In the genomic region with DNA sequence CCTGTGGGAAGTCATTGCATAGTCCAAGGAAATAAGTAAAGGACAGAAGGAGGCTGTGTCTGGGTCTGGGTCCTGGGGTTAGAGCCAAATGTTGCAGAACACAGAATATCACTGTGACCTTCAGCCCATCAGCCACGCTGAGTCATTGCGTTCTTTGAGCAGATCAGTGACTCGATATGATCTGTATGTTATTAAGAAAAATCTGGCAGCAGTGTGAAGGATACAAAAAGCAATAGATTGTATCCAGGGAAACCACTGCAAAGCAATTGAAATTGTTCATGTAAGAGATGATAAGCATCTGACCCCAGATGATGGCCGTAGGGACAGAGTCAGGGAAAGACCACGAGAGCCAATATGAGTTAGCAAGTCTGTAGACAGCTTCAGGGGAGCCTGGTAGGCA, we compare ENCODE assay signal across 24 cellular contexts.
DNase-seq lines count a peak whose midpoint lies in the region; ATAC-seq, FAIRE-seq and TF ChIP-seq lines count a peak whose summit lies in the region.
"Had no signal": no experiment of that assay in that cellular context is flagged by ENCODE, and none has a peak within 500 bp of the region (broad histone marks: within the 10 kb centered on the region; RNA-seq: fewer than 3 reads in every experiment).

No MANE protein-coding gene starts in this region.

- no peaks in the 10 kb centered on the region for H3K9me3 ChIP-seq in RWPE2 (ENCODE audit: severe bottlenecking)
- no peaks in the 10 kb centered on the region for H3K9me3 ChIP-seq in trophoblast cell (ENCODE audit: insufficient read depth, low read depth, low read length)
- no peaks in the 10 kb centered on the region for H3K9me3 ChIP-seq in left lung
- H3K9me3 ChIP-seq in body of pancreas, result no peaks in the 10 kb centered on the region
- H3K9me3 ChIP-seq in WERI-Rb-1 (ENCODE audit: severe bottlenecking), result no peaks in the 10 kb centered on the region
- H3K9me3 ChIP-seq: vagina had no signal

- H3K27me3 ChIP-seq in RWPE2 (ENCODE audit: insufficient read depth, poor library complexity, severe bottlenecking) (no peaks in the 10 kb centered on the region), trophoblast cell (ENCODE audit: insufficient read depth, low read length) (no peaks in the 10 kb centered on the region), left lung (no peaks in the 10 kb centered on the region), body of pancreas (no peaks in the 10 kb centered on the region), WERI-Rb-1 (ENCODE audit: insufficient read depth, low read depth, severe bottlenecking) (no peaks in the 10 kb centered on the region)
- H3K27me3 ChIP-seq: vagina had no signal

- ATAC-seq in RWPE2 (ENCODE audit: low read depth), result peak; percentile 49; the same call in 1 of the 3 replicates
- ATAC-seq in left lung, result no peak
- no peak for ATAC-seq in body of pancreas
- no peak for ATAC-seq in GM18502 (IDR thresholded peaks at IDR 0.05; ENCODE audit: poor library complexity, unreplicated experiment)
- ATAC-seq: effector memory CD8-positive, alpha-beta T cell; natural killer cell treated with Interleukin-12 subunit alpha and Interleukin-12 subunit beta and Interleukin-15 and Interleukin-18, amount 100 ng/mL, for 72 hours had no signal

- no CpG with 5 or more reads among the region's 5 CpGs for WGBS in trophoblast cell (ENCODE audit: extremely low coverage, insufficient coverage, insufficient read length)
- 42 to 45% methylated on average over 5 of the region's 5 CpGs for WGBS in body of pancreas, 2 donors

- H3K9ac ChIP-seq in trophoblast cell (ENCODE audit: low read length), result no peak overlapping the region

- no peak overlapping the region for H4K91ac ChIP-seq in trophoblast cell (ENCODE audit: low read depth, low read length)

- H2AK5ac ChIP-seq in trophoblast cell (ENCODE audit: low read length), result no peak overlapping the region

- H2BK120ac ChIP-seq in trophoblast cell (ENCODE audit: insufficient read depth, low read length, poor library complexity), result no peak overlapping the region

- H4K12ac ChIP-seq in trophoblast cell (ENCODE audit: low read depth, low read length), result no peak overlapping the region

- H3K23ac ChIP-seq in trophoblast cell (ENCODE audit: low read length), result no peak overlapping the region

- H3K79me2 ChIP-seq in trophoblast cell (ENCODE audit: control insufficient read depth, insufficient read depth, low read length, poor library complexity), result no peaks in the 10 kb centered on the region

- FAIRE-seq in H54 (lab: Jason Lieb, UNC), result peak; percentile 48

- H3K4me1 ChIP-seq in RWPE2 (ENCODE audit: insufficient read depth, poor library complexity, severe bottlenecking), result no peaks in the 10 kb centered on the region
- no peaks in the 10 kb centered on the region for H3K4me1 ChIP-seq in trophoblast cell (ENCODE audit: control insufficient read depth in 1 of 2, insufficient read depth in 2 of 2, low read length in 2 of 2)
- no peaks in the 10 kb centered on the region for H3K4me1 ChIP-seq in left lung
- H3K4me1 ChIP-seq in body of pancreas, result no peaks in the 10 kb centered on the region
- H3K4me1 ChIP-seq: vagina had no signal

- H3K27ac ChIP-seq in RWPE2 (ENCODE audit: poor library complexity, severe bottlenecking) (no peak overlapping the region), trophoblast cell (ENCODE audit: low read depth, low read length) (no peak overlapping the region), left lung (no peak overlapping the region), body of pancreas (no peak overlapping the region), WERI-Rb-1 (no peak overlapping the region)
- H3K27ac ChIP-seq: vagina had no signal

- no peak overlapping the region for H4K8ac ChIP-seq in trophoblast cell (ENCODE audit: low read depth, low read length)

- H3K4me2 ChIP-seq in trophoblast cell (ENCODE audit: low read length), result no peak overlapping the region
- H3K4me2 ChIP-seq: smooth muscle cell had no signal

- no peak for TF ChIP-seq CTCF in RWPE2 (IDR thresholded peaks at IDR 0.05; ENCODE audit: poor library complexity, severe bottlenecking)
- no peak for TF ChIP-seq CTCF in epithelial cell of esophagus (IDR thresholded peaks at IDR 0.05; ENCODE audit: insufficient read depth, low read depth, low read length, missing control alignments)
- TF ChIP-seq CTCF in left lung (IDR thresholded peaks at IDR 0.05), result no peak
- TF ChIP-seq CTCF in body of pancreas (IDR thresholded peaks at IDR 0.05), result no peak
- no peak for TF ChIP-seq CTCF in WERI-Rb-1 (IDR thresholded peaks at IDR 0.05; ENCODE audit: low read depth, low read length)

- TF ChIP-seq POLR2A in H54 (IDR thresholded peaks at IDR 0.05; ENCODE audit: low read depth, low read length) (no peak), body of pancreas (IDR thresholded peaks at IDR 0.05) (no peak)

- H3K4me3 ChIP-seq in RWPE2 (ENCODE audit: severe bottlenecking), result no peak overlapping the region
- no peak overlapping the region for H3K4me3 ChIP-seq in epithelial cell of esophagus (ENCODE audit: low read length)
- no peak overlapping the region for H3K4me3 ChIP-seq in trophoblast cell (ENCODE audit: low read depth, low read length)
- H3K4me3 ChIP-seq in left lung, result no peak overlapping the region
- no peak overlapping the region for H3K4me3 ChIP-seq in body of pancreas
- H3K4me3 ChIP-seq in WERI-Rb-1 (ENCODE audit: low read depth, low read length), result no peak overlapping the region
- H3K4me3 ChIP-seq: smooth muscle cell, vagina had no signal

- no peak overlapping the region for H2BK12ac ChIP-seq in trophoblast cell (ENCODE audit: low read length)

- H3K4ac ChIP-seq in trophoblast cell (ENCODE audit: low read depth, low read length), result no peak overlapping the region

- intact Hi-C loops in left lung (cut with DNase I) (no loop called here), body of pancreas (cut with DNase I) (no loop called here)

- no peaks in the 10 kb centered on the region for H3K36me3 ChIP-seq in RWPE2 (ENCODE audit: low read depth)
- H3K36me3 ChIP-seq in trophoblast cell (ENCODE audit: control insufficient read depth in 1 of 2, insufficient read depth in 2 of 2, low read length in 2 of 2), result no peaks in the 10 kb centered on the region
- H3K36me3 ChIP-seq in left lung, result no peaks in the 10 kb centered on the region
- H3K36me3 ChIP-seq in body of pancreas (replicated peaks in 1 of 2; ENCODE audit: insufficient read depth in 1 of 2, low read depth in 2 of 2), result no peaks in the 10 kb centered on the region
- no peaks in the 10 kb centered on the region for H3K36me3 ChIP-seq in WERI-Rb-1
- H3K36me3 ChIP-seq: vagina had no signal

- no peak overlapping the region for H3K18ac ChIP-seq in trophoblast cell (ENCODE audit: low read length)

- H2BK5ac ChIP-seq in trophoblast cell (ENCODE audit: low read depth, low read length, poor library complexity), result no peak overlapping the region

- H3K14ac ChIP-seq in trophoblast cell (ENCODE audit: low read length), result no peak overlapping the region

- DNase-seq in H54 (ENCODE audit: insufficient read length, low spot score) (no peak), RWPE2 (ENCODE audit: low spot score) (no peak), epithelial cell of esophagus (ENCODE audit: low read depth) (peak; percentile 20), trophoblast cell (peak; percentile 57 to 90), left lung (no peak), body of pancreas (no peak), WERI-Rb-1 (no peak)
- DNase-seq: activated CD4-positive, alpha-beta T cell treated with anti-CD3 and anti-CD28 coated beads, Interleukin-2, amount 50 U/mL, for 4 hours; activated gamma-delta T cell; amygdala; CD4-positive, CD25-positive, alpha-beta regulatory T cell; DND-41; effector memory CD8-positive, alpha-beta T cell; hippocampal formation; KG1; kidney; mesendoderm; NCI-H1092 treated with DMSO at 0.1 percent for 48 hours; NCI-H2081 treated with DMSO at 0.1 percent for 48 hours; stimulated activated CD4-positive, alpha-beta T cell treated with anti-CD3 and anti-CD28 coated beads, Interleukin-4, amount 100 ng/mL, for 4 hours had no signal

- no peaks in the 10 kb centered on the region for H3K79me1 ChIP-seq in trophoblast cell (ENCODE audit: low read length)

- H2AFZ ChIP-seq in trophoblast cell (ENCODE audit: insufficient read depth, low read length, poor library complexity), result no peak overlapping the region

Comparison
In these comparisons a context has a peak if more than half of its experiments do, and no peak if none do; other contexts are left out.
1. DNase-seq: peak in epithelial cell of esophagus (single experiment) and trophoblast cell (2 of 2); none in H54 (single experiment), RWPE2 (single experiment), left lung (0 of 2), body of pancreas (0 of 4) and WERI-Rb-1 (single experiment).